8 cellular contexts compared by ENCODE assay signal in genomic region chr13:30744056-30744684, GRCh38. TPM values are rescaled to one million over a fixed set of nuclear protein-coding genes. Genes with fewer than 3 reads are reported as not detected.
DNase-seq lines count a peak whose midpoint lies in the region; ATAC-seq and TF ChIP-seq lines count a peak whose summit lies in the region.

No MANE protein-coding gene starts in this region.

- H3K79me2 ChIP-seq in PC-9 (ENCODE audit: low read depth) = no peaks in the 10 kb centered on the region

- TF ChIP-seq CTCF in PC-9 (conservative IDR thresholded peaks at IDR 0.05) (no peak), BE2C (IDR thresholded peaks at IDR 0.05; ENCODE audit: low read depth, low read length) (no peak)

- H3F3A ChIP-seq in PC-9 (ENCODE audit: insufficient read depth, low read depth) = peaks cover 46% of the 10 kb centered on the region

- CTCF ChIA-PET in PC-9 (lab: Charles Lee) = no interaction called here

- no TSS peak for BruUV-seq in PC-9 (replicated peaks; lab: Mats Ljungman, UMichigan)

- H3K27me3 Mint-ChIP-seq in activated T-helper 2 cell treated with anti-CD3 and anti-CD28 coated beads, Interferon-gamma antibody, Interleukin-2, Interleukin-4, amounts not matched to agents 10 μg/mL and 5 μg/mL and 100 μg/mL, durations not matched to agents 14 hours and 24 hours and 36 hours (ENCODE audit: low read depth) = no peaks in the 10 kb centered on the region

- H3K4me3 ChIP-seq in PC-9 (peak overlapping the region; percentile 28; the same call in 1 of the 2 replicates), BE2C (ENCODE audit: low read depth, low read length) (no peak overlapping the region)

- intact Hi-C loops in PC-9 (cut with micrococcal nuclease; ENCODE audit: unreplicated experiment) = loop anchor here (5.0 kb wide), 1 partner anchor 72 kb away; no protein-coding TSS in a partner anchor
- intact Hi-C loops in activated T-helper 2 cell treated with anti-CD3 and anti-CD28 coated beads, Interferon-gamma antibody, Interleukin-2, Interleukin-4, amounts not matched to agents 10 μg/mL and 5 μg/mL and 100 μg/mL, durations not matched to agents 14 hours and 24 hours and 36 hours (cut with micrococcal nuclease) = loop anchor here (1.0 to 10.0 kb wide), 10 partner anchors 23 to 1373 kb away; partner anchors contain the start of genes HMGB1, HSPH1 and USPL1

- peak overlapping the region; percentile 72 for H3K27ac Mint-ChIP-seq in activated T-helper 2 cell treated with anti-CD3 and anti-CD28 coated beads, Interferon-gamma antibody, Interleukin-2, Interleukin-4, amounts not matched to agents 10 μg/mL and 5 μg/mL and 100 μg/mL, durations not matched to agents 14 hours and 24 hours and 36 hours

- peak overlapping the region; percentile 72 for H3K27ac ChIP-seq in PC-9

- peak overlapping the region; percentile 31 for H3K4me3 Mint-ChIP-seq in activated T-helper 2 cell treated with anti-CD3 and anti-CD28 coated beads, Interferon-gamma antibody, Interleukin-2, Interleukin-4, amounts not matched to agents 10 μg/mL and 5 μg/mL and 100 μg/mL, durations not matched to agents 14 hours and 24 hours and 36 hours (ENCODE audit: low read depth)

- ATAC-seq in GM18520 (IDR thresholded peaks at IDR 0.05; ENCODE audit: unreplicated experiment) = peak; percentile 97
- ATAC-seq in HG02938 (IDR thresholded peaks at IDR 0.05; ENCODE audit: unreplicated experiment) = peak; percentile 97

- peaks cover 54% of the 10 kb centered on the region for H3K4me1 ChIP-seq in PC-9 (replicated peaks; ENCODE audit: insufficient read depth)
- H3K4me1 ChIP-seq in BE2C = peaks cover 14% of the 10 kb centered on the region

- DNase-seq in PC-9 (peak; percentile 44 to 84), kidney tubule cell (ENCODE audit: low spot score) (peak; percentile 85), BE2C (no peak), D341Med (ENCODE audit: low spot score) (no peak)
- DNase-seq in activated T-helper 2 cell treated with anti-CD3 and anti-CD28 coated beads, Interferon-gamma antibody, Interleukin-2, Interleukin-4, amounts not matched to agents 10 μg/mL and 5 μg/mL and 100 μg/mL, durations not matched to agents 14 hours and 24 hours and 36 hours (ENCODE audit: low spot score) = peak; percentile 85
- DNase-seq in stimulated activated CD8-positive, alpha-beta memory T cell treated with anti-CD3 and anti-CD28 coated beads, Interleukin-2, amount 100 ng/mL, for 1 hour (ENCODE audit: low read depth in 2 of 2) = peak; percentile 66 to 75

- H3K36me3 ChIP-seq in PC-9 (ENCODE audit: low read depth) = no peaks in the 10 kb centered on the region
- no peaks in the 10 kb centered on the region for H3K36me3 ChIP-seq in BE2C

- POLR2A ChIA-PET in PC-9 (lab: Charles Lee; ENCODE audit: unreplicated experiment) = no interaction called here

- H4K20me1 ChIP-seq in PC-9 (ENCODE audit: insufficient read depth) = no peaks in the 10 kb centered on the region

- no peaks in the 10 kb centered on the region for H3K9me3 ChIP-seq in PC-9 (ENCODE audit: insufficient read depth, low read depth)
- H3K9me3 ChIP-seq in BE2C = 0 out of 2 replicates have a peak, but pooled peaks cover 3% of the 10 kb centered on the region

- peaks cover 64% of the 10 kb centered on the region for H3K36me3 Mint-ChIP-seq in activated T-helper 2 cell treated with anti-CD3 and anti-CD28 coated beads, Interferon-gamma antibody, Interleukin-2, Interleukin-4, amounts not matched to agents 10 μg/mL and 5 μg/mL and 100 μg/mL, durations not matched to agents 14 hours and 24 hours and 36 hours (ENCODE audit: low read depth)

- peak overlapping the region; percentile 72 for H3K4me2 ChIP-seq in PC-9

- H2AFZ ChIP-seq in PC-9 = no peak overlapping the region

- H3K9me2 ChIP-seq in PC-9 (ENCODE audit: insufficient read depth) = no peaks in the 10 kb centered on the region

- peaks cover 60% of the 10 kb centered on the region for H3K4me1 Mint-ChIP-seq in activated T-helper 2 cell treated with anti-CD3 and anti-CD28 coated beads, Interferon-gamma antibody, Interleukin-2, Interleukin-4, amounts not matched to agents 10 μg/mL and 5 μg/mL and 100 μg/mL, durations not matched to agents 14 hours and 24 hours and 36 hours (ENCODE audit: low read depth)

- H3K27me3 ChIP-seq in PC-9 (ENCODE audit: insufficient read depth, low read depth) = no peaks in the 10 kb centered on the region
- H3K27me3 ChIP-seq in BE2C = no peaks in the 10 kb centered on the region

- H3K9me3 Mint-ChIP-seq in activated T-helper 2 cell treated with anti-CD3 and anti-CD28 coated beads, Interferon-gamma antibody, Interleukin-2, Interleukin-4, amounts not matched to agents 10 μg/mL and 5 μg/mL and 100 μg/mL, durations not matched to agents 14 hours and 24 hours and 36 hours = no peaks in the 10 kb centered on the region

RNA-seq across cellular contexts. Expression of gene ALOX5AP, which starts 8.8 kb away (rescaled TPM):
- total RNA-seq in PC-9 (2021) = not detected in 2 replicates
- 40.9 and 43.9 TPM in 2 replicates for total RNA-seq in activated T-helper 2 cell treated with anti-CD3 and anti-CD28 coated beads, Interferon-gamma antibody, Interleukin-2, Interleukin-4, amounts not matched to agents 10 μg/mL and 5 μg/mL and 100 μg/mL, durations not matched to agents 14 hours and 24 hours and 36 hours
- not detected for polyA plus RNA-seq in BE2C (2012; ENCODE audit: insufficient read depth, insufficient read length, low read depth)

Comparison
In these comparisons a context has a peak if more than half of its experiments do, and no peak if none do; other contexts are left out.
1. DNase-seq: peak in PC-9 (2 of 2), activated T-helper 2 cell treated with anti-CD3 and anti-CD28 coated beads, Interferon-gamma antibody, Interleukin-2, Interleukin-4, amounts not matched to agents 10 μg/mL and 5 μg/mL and 100 μg/mL, durations not matched to agents 14 hours and 24 hours and 36 hours (single experiment), kidney tubule cell (single experiment) and stimulated activated CD8-positive, alpha-beta memory T cell treated with anti-CD3 and anti-CD28 coated beads, Interleukin-2, amount 100 ng/mL, for 1 hour (2 of 2); none in BE2C (single experiment) and D341Med (single experiment).
2. RNA of gene ALOX5AP, which starts 8.8 kb away (total RNA-seq): 40.9 to 43.9 TPM in activated T-helper 2 cell treated with anti-CD3 and anti-CD28 coated beads, Interferon-gamma antibody, Interleukin-2, Interleukin-4, amounts not matched to agents 10 μg/mL and 5 μg/mL and 100 μg/mL, durations not matched to agents 14 hours and 24 hours and 36 hours; not detected in PC-9; every median in the first group is over 10 times any median in the second.